ENCODE assay signal across 20 cellular contexts in genomic region chr1:236659792-236660587, GRCh38. TPM values are rescaled to one million over a fixed set of nuclear protein-coding genes. Genes with fewer than 3 reads are reported as not detected.
DNase-seq lines count a peak whose midpoint lies in the region; ATAC-seq and TF ChIP-seq lines count a peak whose summit lies in the region.
"Had no signal": no experiment of that assay in that cellular context is flagged by ENCODE, and none has a peak within 500 bp of the region (broad histone marks: within the 10 kb centered on the region; RNA-seq: fewer than 3 reads in every experiment).

No MANE protein-coding gene starts in this region.

- H3K23ac ChIP-seq in mesendoderm (ENCODE audit: low read length), result no peak overlapping the region

- peak in 1 of 2 experiments; percentile 10; a peak in 1 of 4 replicates for TF ChIP-seq CTCF in GM23338 (conservative IDR thresholded peaks at IDR 0.05; ENCODE audit: low read depth in 2 of 2)

- H3K4me3 Mint-ChIP-seq in GM23338, result no peak overlapping the region
- H3K4me3 Mint-ChIP-seq: CD8-positive, alpha-beta memory T cell had no signal

- no peak overlapping the region for H2BK120ac ChIP-seq in mesendoderm (ENCODE audit: low read depth, low read length)

- no peak overlapping the region for H3K27ac Mint-ChIP-seq in GM23338
- H3K27ac Mint-ChIP-seq: CD8-positive, alpha-beta memory T cell had no signal

- no peak overlapping the region for H2AK5ac ChIP-seq in mesendoderm (ENCODE audit: low read length)

- H3K9me3 Mint-ChIP-seq in GM23338, result no peaks in the 10 kb centered on the region; the same call in 2 of the 3 replicates
- H3K9me3 Mint-ChIP-seq: CD8-positive, alpha-beta memory T cell had no signal

- no peak overlapping the region for H3K18ac ChIP-seq in mesendoderm (ENCODE audit: low read length)

- 0 out of 2 replicates have a peak, but pooled peaks cover 4% of the 10 kb centered on the region for H3K9me2 ChIP-seq in GM23338 (ENCODE audit: insufficient read depth)

- no peak overlapping the region for H2BK15ac ChIP-seq in mesendoderm (replicated peaks; ENCODE audit: low read depth)

- no peaks in the 10 kb centered on the region for H3F3A ChIP-seq in GM23338 (replicated peaks; ENCODE audit: low read depth)

- H3K36me3 Mint-ChIP-seq in GM23338 (ENCODE audit: low read depth), result no peaks in the 10 kb centered on the region
- H3K36me3 Mint-ChIP-seq: CD8-positive, alpha-beta memory T cell had no signal

- no peaks in the 10 kb centered on the region for H3K79me1 ChIP-seq in mesendoderm (ENCODE audit: low read length)

- no peaks in the 10 kb centered on the region for H3K27me3 Mint-ChIP-seq in GM23338 (ENCODE audit: insufficient read depth, low read depth, poor library complexity)

- no peak overlapping the region for H4K5ac ChIP-seq in mesendoderm (ENCODE audit: low read length)

- peak; percentile 82 for ATAC-seq in GM23338
- peak; percentile 61 to 76 for ATAC-seq in left cardiac atrium
- no peak for ATAC-seq in GM18517 (IDR thresholded peaks at IDR 0.05; ENCODE audit: unreplicated experiment)
- no peak for ATAC-seq in GM21367 (IDR thresholded peaks at IDR 0.05; ENCODE audit: unreplicated experiment)

- H3K4ac ChIP-seq in mesendoderm (ENCODE audit: low read depth, low read length), result no peak overlapping the region

- H3K79me2 ChIP-seq in GM23338 (replicated peaks; ENCODE audit: insufficient read depth) (no peaks in the 10 kb centered on the region), mesendoderm (ENCODE audit: control insufficient read depth, insufficient read depth, low read length) (no peaks in the 10 kb centered on the region)

- H3K27ac ChIP-seq in GM23338 (ENCODE audit: low read depth) (no peak overlapping the region), mesendoderm (ENCODE audit: low read depth, low read length) (no peak overlapping the region)
- H3K27ac ChIP-seq: A549; BLaER1 treated with 17β-estradiol and CSF1 and Interleukin-3, amounts not matched to agents 10 nM and 100 nM; GM23248; RWPE1 had no signal

- peaks cover 8% of the 10 kb centered on the region; the same call in 2 of the 3 replicates for H3K4me1 Mint-ChIP-seq in GM23338

- H3K36me3 ChIP-seq in GM23338 (ENCODE audit: insufficient read depth) (no peaks in the 10 kb centered on the region), mesendoderm (ENCODE audit: control insufficient read depth, insufficient read depth, low read length) (no peaks in the 10 kb centered on the region)
- H3K36me3 ChIP-seq: BLaER1 treated with 17β-estradiol and CSF1 and Interleukin-3, amounts not matched to agents 10 nM and 100 nM had no signal

- intact Hi-C loops in left cardiac atrium (cut with DNase I), result no loop called here

- no CpG with 5 or more reads among the region's 12 CpGs for WGBS in mesendoderm (ENCODE audit: extremely low coverage, insufficient coverage, low lambda C conversion rate)

- H2BK5ac ChIP-seq in mesendoderm (ENCODE audit: low read length), result no peak overlapping the region

- no peak overlapping the region for H3K56ac ChIP-seq in mesendoderm (ENCODE audit: low read length)

- H4K20me1 ChIP-seq in GM23338 (replicated peaks; ENCODE audit: insufficient read depth), result no peaks in the 10 kb centered on the region
- H4K20me1 ChIP-seq: BLaER1 treated with 17β-estradiol and CSF1 and Interleukin-3, amounts not matched to agents 10 nM and 100 nM had no signal

- H3K27me3 ChIP-seq in GM23338 (ENCODE audit: insufficient read depth), result no peaks in the 10 kb centered on the region
- no peaks in the 10 kb centered on the region for H3K27me3 ChIP-seq in mesendoderm (ENCODE audit: insufficient read depth, low read length, poor library complexity)
- H3K27me3 ChIP-seq: BLaER1 treated with 17β-estradiol and CSF1 and Interleukin-3, amounts not matched to agents 10 nM and 100 nM had no signal

- in situ Hi-C loops in KBM-7 (cut with MboI; ENCODE audit: low pct_unique_long_range_greater_than_20kb, low sequenced_read_pairs), result no loop called here

- H3K4me1 ChIP-seq in GM23338 (ENCODE audit: insufficient read depth) (no peaks in the 10 kb centered on the region; the same call in 1 of the 2 replicates), mesendoderm (ENCODE audit: control insufficient read depth, low read depth, low read length) (no peaks in the 10 kb centered on the region)
- H3K4me1 ChIP-seq: A549 had no signal

- H3K4me3 ChIP-seq in GM23338 (no peak overlapping the region), mesendoderm (ENCODE audit: low read length) (no peak overlapping the region)
- H3K4me3 ChIP-seq: A549; BLaER1 treated with 17β-estradiol and CSF1 and Interleukin-3, amounts not matched to agents 10 nM and 100 nM; GM23248 had no signal

- H2AFZ ChIP-seq in GM23338, result 0 out of 2 replicates have a peak overlapping the region, but pooled peaks have one; percentile 33
- H2AFZ ChIP-seq: GM23248 had no signal

- H4K8ac ChIP-seq in mesendoderm (ENCODE audit: low read depth, low read length), result no peak overlapping the region

- H3K4me2 ChIP-seq in GM23338 (no peak overlapping the region), mesendoderm (ENCODE audit: low read length) (no peak overlapping the region)
- H3K4me2 ChIP-seq: A549; BLaER1 treated with 17β-estradiol and CSF1 and Interleukin-3, amounts not matched to agents 10 nM and 100 nM had no signal

- H3K9ac ChIP-seq in mesendoderm (ENCODE audit: low read length), result no peak overlapping the region
- H3K9ac ChIP-seq: BLaER1 treated with 17β-estradiol and CSF1 and Interleukin-3, amounts not matched to agents 10 nM and 100 nM; GM23248 had no signal

- DNase-seq in GM23338 (ENCODE audit: low spot score) (peak; percentile 51), NCI-H524 treated with DMSO at 0.1 percent for 48 hours (lab: John Stamatoyannopoulos, UW) (peak; percentile 64), left cardiac atrium (no peak), mesendoderm (peak; percentile 18), KBM-7 (no peak), COLO668 (lab: John Stamatoyannopoulos, UW; ENCODE audit: unreplicated experiment) (no peak)
- DNase-seq: CD8-positive, alpha-beta memory T cell; DND-41; GM23248; Karpas-422; MM.1S; NCI-H1092 treated with DMSO at 0.1 percent for 48 hours; NCI-H1694; NCI-H226; NCI-H69 had no signal

TF ChIP-seq in GM23338, 12 proteins besides CTCF, POLR2A, EP300 and RAD21 (continues in another document):
- TF ChIP-seq EZH2 (IDR thresholded peaks at IDR 0.05; ENCODE audit: low read depth, unreplicated experiment) (no peak), JUNB (IDR thresholded peaks at IDR 0.05; ENCODE audit: unreplicated experiment) (no peak), ZNF114 (CRISPR knock-in tag; IDR thresholded peaks at IDR 0.05) (no peak), ETS1 (IDR thresholded peaks at IDR 0.05) (no peak), STAT1 (IDR thresholded peaks at IDR 0.05; ENCODE audit: unreplicated experiment) (no peak), EZH2phosphoT487 (IDR thresholded peaks at IDR 0.05; ENCODE audit: unreplicated experiment) (no peak)

RNA-seq across cellular contexts. Expression of gene ACTN2, which starts 26.3 kb away (rescaled TPM):
- 1.8 and 1.9 TPM in 2 replicates for total RNA-seq in GM23338 (2014; rRNA removed; shearing (Covaris generic))
- 2.2 and 2.8 TPM in 2 replicates for polyA plus RNA-seq in GM23338 (2016; fragmentation: Nextera tagmentation; extraction: Ambion mirVana)
- total RNA-seq in left cardiac atrium, result 1,000 to 10,000 TPM; 1,411 to 1,679 TPM
- 1.3 TPM for polyA plus RNA-seq in mesendoderm (2013, experiment 1 of 2)
- 1.1 TPM for polyA plus RNA-seq in mesendoderm (2013, experiment 2 of 2)
- total RNA-seq: CD8-positive, alpha-beta memory T cell; GM23248 had no signal
- polyA plus RNA-seq: A549; CD8-positive, alpha-beta memory T cell; GM23248 had no signal

RNA-seq across cellular contexts. Expression of gene HEATR1, which starts 55.7 kb away (rescaled TPM):
- 78.9 and 81.1 TPM in 2 replicates for total RNA-seq in GM23338 (2014; rRNA removed; shearing (Covaris generic))
- 13.2 and 17.2 TPM in 2 replicates for polyA plus RNA-seq in GM23338 (2016; fragmentation: Nextera tagmentation; extraction: Ambion mirVana)
- total RNA-seq in left cardiac atrium, result 10 to 100 TPM; 13.0 to 17.1 TPM
- polyA plus RNA-seq in mesendoderm (2013, experiment 1 of 2), result 34.2 TPM
- 33.3 TPM for polyA plus RNA-seq in mesendoderm (2013, experiment 2 of 2)

Comparison
In these comparisons a context has a peak if more than half of its experiments do, and no peak if none do; other contexts are left out.
1. ATAC-seq: peak in GM23338 (single experiment) and left cardiac atrium (2 of 2); none in GM18517 (single experiment) and GM21367 (single experiment).
2. DNase-seq: peak in GM23338 (single experiment), NCI-H524 treated with DMSO at 0.1 percent for 48 hours (single experiment) and mesendoderm (single experiment); none in left cardiac atrium (single experiment), KBM-7 (single experiment) and COLO668 (single experiment).
3. RNA of gene ACTN2, which starts 26.3 kb away (total RNA-seq): 1,411 to 1,679 TPM in left cardiac atrium; 1.8 to 1.9 TPM in GM23338; every median in the first group is over 100 times any median in the second.